ENCODE assay signal across 25 cellular contexts in the genomic region with DNA sequence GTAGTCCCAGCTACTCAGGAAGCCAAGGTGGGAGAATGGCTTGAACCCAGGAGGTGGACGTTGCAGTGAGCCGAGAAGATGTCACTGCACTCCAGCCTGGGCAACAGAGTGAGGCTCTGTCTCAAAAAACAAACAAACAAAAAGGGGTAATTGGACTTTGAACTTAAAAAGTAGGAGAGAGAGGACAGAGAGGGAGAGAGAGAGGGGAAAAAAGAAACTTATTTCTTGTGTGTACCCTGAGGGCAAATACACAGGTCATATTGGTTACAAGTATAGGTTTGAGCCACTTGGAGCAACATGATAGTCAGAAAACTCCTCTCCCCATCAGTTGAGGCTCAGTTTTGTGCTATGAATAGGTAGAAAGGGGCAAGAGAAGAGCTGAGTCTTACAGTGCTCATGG.
"Had no signal": no experiment of that assay in that cellular context is flagged by ENCODE, and none has a peak within 500 bp of the region (broad histone marks: within the 10 kb centered on the region; RNA-seq: fewer than 3 reads in every experiment).

No MANE protein-coding gene starts in this region.

- H3K27ac Mint-ChIP-seq: dendritic cell treated with granulocyte-macrophage colony-stimulating factor and Interleukin-4, amounts not matched to agents 40 ng/mL and 50 ng/mL, for 4 days; effector memory CD8-positive, alpha-beta T cell; endodermal cell; mesothelial cell of epicardium; naive thymus-derived CD4-positive, alpha-beta T cell had no signal

- FAIRE-seq: endometrium, islet of Langerhans, keratinocyte had no signal

- H3K9me3 Mint-ChIP-seq: effector memory CD8-positive, alpha-beta T cell; endodermal cell; mesothelial cell of epicardium had no signal

- H3K27me3 Mint-ChIP-seq: dendritic cell treated with granulocyte-macrophage colony-stimulating factor and Interleukin-4, amounts not matched to agents 40 ng/mL and 50 ng/mL, for 4 days; effector memory CD8-positive, alpha-beta T cell; naive thymus-derived CD4-positive, alpha-beta T cell had no signal

- ATAC-seq: effector memory CD8-positive, alpha-beta T cell; esophagus mucosa; gastroesophageal sphincter; heart left ventricle; left cardiac atrium; left lobe of liver; lower lobe of right lung; naive thymus-derived CD4-positive, alpha-beta T cell had no signal

- H3K27ac ChIP-seq: colonic mucosa, epithelial cell of prostate, esophagus squamous epithelium, gastroesophageal sphincter, heart left ventricle, left ventricle myocardium inferior, lower lobe of right lung had no signal

- H3K4me3 ChIP-seq: colonic mucosa, esophagus squamous epithelium, gastroesophageal sphincter, heart left ventricle, hepatocyte, left ventricle myocardium inferior, lower lobe of right lung had no signal

- H3K4me3 Mint-ChIP-seq: dendritic cell treated with granulocyte-macrophage colony-stimulating factor and Interleukin-4, amounts not matched to agents 40 ng/mL and 50 ng/mL, for 4 days; effector memory CD8-positive, alpha-beta T cell; endodermal cell; mesothelial cell of epicardium; naive thymus-derived CD4-positive, alpha-beta T cell had no signal

- H3K36me3 Mint-ChIP-seq: mesothelial cell of epicardium had no signal

- H2AFZ ChIP-seq: hepatocyte had no signal

- H3K27me3 ChIP-seq: colonic mucosa, esophagus squamous epithelium, gastroesophageal sphincter, heart left ventricle, hepatocyte had no signal

- H3K4me2 ChIP-seq: hepatocyte had no signal

- H3K36me3 ChIP-seq: colonic mucosa, esophagus squamous epithelium, gastroesophageal sphincter, heart left ventricle, left ventricle myocardium inferior, lower lobe of right lung had no signal

- DNase-seq: colonic mucosa; cortex of kidney; effector CD8-positive, alpha-beta T cell; effector memory CD8-positive, alpha-beta T cell; endodermal cell; erythroblast; esophagus squamous epithelium; foreskin fibroblast; foreskin melanocyte; heart left ventricle; left cardiac atrium; left ventricle myocardium inferior; lower lobe of right lung; mesenchymal stem cell; naive thymus-derived CD4-positive, alpha-beta T cell had no signal

- H3K9me3 ChIP-seq: colonic mucosa, esophagus squamous epithelium, gastroesophageal sphincter, heart left ventricle, left ventricle myocardium inferior, lower lobe of right lung had no signal

- H3K4me1 ChIP-seq: colonic mucosa, esophagus squamous epithelium, gastroesophageal sphincter, heart left ventricle, left ventricle myocardium inferior, lower lobe of right lung had no signal

- H3K4me1 Mint-ChIP-seq: endodermal cell, mesothelial cell of epicardium had no signal

- H3K79me2 ChIP-seq: hepatocyte had no signal
